Comparison of ENCODE assay signal across 12 cellular contexts in genomic region chr13:98349731-98350305, GRCh38.
A peak's percentile ranks its signal among the peaks of the same experiment; 100 is the strongest.
DNase-seq lines count a peak whose midpoint lies in the region; ATAC-seq and TF ChIP-seq lines count a peak whose summit lies in the region.
"Had no signal": no experiment of that assay in that cellular context is flagged by ENCODE, and none has a peak within 500 bp of the region (broad histone marks: within the 10 kb centered on the region; RNA-seq: fewer than 3 reads in every experiment).

No MANE protein-coding gene starts in this region.

- no peaks in the 10 kb centered on the region for H3K27me3 ChIP-seq in SK-N-SH (ENCODE audit: insufficient read depth)
- no peaks in the 10 kb centered on the region for H3K27me3 ChIP-seq in thyroid gland
- H3K27me3 ChIP-seq: SJSA1 had no signal

- H4K20me1 ChIP-seq in SK-N-SH (ENCODE audit: insufficient read depth) = no peaks in the 10 kb centered on the region

- WGBS in SK-N-SH (ENCODE audit: low lambda C conversion rate) = 97% methylated on average over 9 of the region's 11 CpGs
- WGBS in thyroid gland, 2 donors = 82 to 84% methylated on average over 11 of the region's 11 CpGs

- H3K4me1 ChIP-seq in SK-N-SH (ENCODE audit: control insufficient read depth in 1 of 2, insufficient read depth in 2 of 2, low read depth in 1 of 2, low read length in 1 of 2) (no peaks in the 10 kb centered on the region; a peak in 1 of 4 replicates), thyroid gland (peaks cover 19 to 36% of the 10 kb centered on the region in 2 donors)

- no peak for TF ChIP-seq EP300 in SK-N-SH (IDR thresholded peaks at IDR 0.05; ENCODE audit: borderline replicate concordance in 1 of 2, low read depth in 1 of 2, low read length in 1 of 2)

- H3K9me3 ChIP-seq in SK-N-SH = no peaks in the 10 kb centered on the region
- no peaks in the 10 kb centered on the region for H3K9me3 ChIP-seq in thyroid gland
- H3K9me3 ChIP-seq: SJSA1 had no signal

- H3K9ac ChIP-seq in SK-N-SH = no peak overlapping the region

- H3K79me2 ChIP-seq in SK-N-SH (ENCODE audit: insufficient read depth) = no peaks in the 10 kb centered on the region

- no peak overlapping the region for H3K27ac ChIP-seq in SK-N-SH (ENCODE audit: low read depth in 2 of 2, low read length in 1 of 2)
- no peak overlapping the region for H3K27ac ChIP-seq in thyroid gland
- H3K27ac ChIP-seq: SJSA1 had no signal

- peak; percentile 54 for TF ChIP-seq RAD21 in SK-N-SH (IDR thresholded peaks at IDR 0.05; ENCODE audit: low read length)

- no peak for ATAC-seq in GM18517 (IDR thresholded peaks at IDR 0.05; ENCODE audit: unreplicated experiment)
- ATAC-seq: stimulated activated memory B cell treated with anti-CD40 and anti-IgM and Interleukin-4, amounts not matched to agents 10 μg/mL and 1 μg/mL and 100 μg/mL, for 72 hours had no signal

- TF ChIP-seq POLR2A in thyroid gland (IDR thresholded peaks at IDR 0.05) = no peak

- no peaks in the 10 kb centered on the region for H3K36me3 ChIP-seq in SK-N-SH (replicated peaks in 1 of 2; ENCODE audit: control insufficient read depth in 1 of 2, insufficient read depth in 2 of 2, low read length in 1 of 2)
- H3K36me3 ChIP-seq in thyroid gland = no peaks in the 10 kb centered on the region

- no peaks in the 10 kb centered on the region for H3F3A ChIP-seq in SK-N-SH (replicated peaks; ENCODE audit: insufficient read depth)

- DNase-seq in SHP77 (lab: John Stamatoyannopoulos, UW) (peak; percentile 9 to 18), SHP77 treated with DMSO at 0.1 percent for 48 hours (lab: John Stamatoyannopoulos, UW) (no peak), SK-N-SH (peak; percentile 24), iPS-NIHi11 (ENCODE audit: low spot score) (peak; percentile 43), thyroid gland (peak; percentile 24 to 48), SW 1271 (lab: John Stamatoyannopoulos, UW) (no peak), foreskin fibroblast (no peak)
- DNase-seq: activated CD4-positive, alpha-beta memory T cell treated with anti-CD3 and anti-CD28 coated beads, Interleukin-2, amount 10 ng/mL, durations not matched to agents 7 days and 5 days; NCI-H1417 treated with DMSO at 0.1 percent for 48 hours had no signal

- POLR2A ChIA-PET in SK-N-SH (lab: Yijun Ruan, JAX) = no interaction called here

- H3K4me2 ChIP-seq in SK-N-SH = no peak overlapping the region

- H3K9me2 ChIP-seq in SK-N-SH = no peaks in the 10 kb centered on the region

- intact Hi-C loops in thyroid gland (cut with DNase I) = no loop called here

- no peak for TF ChIP-seq CTCF in SK-N-SH (IDR thresholded peaks at IDR 0.05)
- no peak for TF ChIP-seq CTCF in thyroid gland (IDR thresholded peaks at IDR 0.05)
- no peak for TF ChIP-seq CTCF in foreskin fibroblast (IDR thresholded peaks at IDR 0.05; ENCODE audit: low read depth, low read length)

- CTCF ChIA-PET in SK-N-SH (lab: Yijun Ruan, JAX) = interaction anchor here (0.6 to 1.1 kb wide), 2 partner anchors 167 to 494 kb away, joined by 3 to 4 read pairs; no protein-coding TSS in a partner anchor

- no peak overlapping the region for H3K4me3 ChIP-seq in SK-N-SH (ENCODE audit: low read depth in 2 of 2, low read length in 1 of 2)
- no peak overlapping the region for H3K4me3 ChIP-seq in thyroid gland (replicated peaks in 1 of 3)
- no peak overlapping the region for H3K4me3 ChIP-seq in foreskin fibroblast (ENCODE audit: low read depth in 1 of 2, low read length in 2 of 2)
- H3K4me3 ChIP-seq: SJSA1 had no signal

- no peak overlapping the region for H2AFZ ChIP-seq in SK-N-SH (ENCODE audit: low read depth)

TF ChIP-seq in SK-N-SH, 30 proteins besides CTCF, POLR2A, EP300 and RAD21:
- TF ChIP-seq SMC3 (IDR thresholded peaks at IDR 0.05; ENCODE audit: low read depth, low read length) (peak; percentile 37; the same call in 1 of the 2 replicates), ELF1 (IDR thresholded peaks at IDR 0.05) (no peak)

Comparison
In these comparisons a context has a peak if more than half of its experiments do, and no peak if none do; other contexts are left out.
1. DNase-seq: peak in SHP77 (2 of 2), SK-N-SH (single experiment), iPS-NIHi11 (single experiment) and thyroid gland (2 of 2); none in SHP77 treated with DMSO at 0.1 percent for 48 hours (single experiment), SW 1271 (0 of 2) and foreskin fibroblast (0 of 2).